Comparison of ENCODE assay signal across 9 cellular contexts in the genomic region with DNA sequence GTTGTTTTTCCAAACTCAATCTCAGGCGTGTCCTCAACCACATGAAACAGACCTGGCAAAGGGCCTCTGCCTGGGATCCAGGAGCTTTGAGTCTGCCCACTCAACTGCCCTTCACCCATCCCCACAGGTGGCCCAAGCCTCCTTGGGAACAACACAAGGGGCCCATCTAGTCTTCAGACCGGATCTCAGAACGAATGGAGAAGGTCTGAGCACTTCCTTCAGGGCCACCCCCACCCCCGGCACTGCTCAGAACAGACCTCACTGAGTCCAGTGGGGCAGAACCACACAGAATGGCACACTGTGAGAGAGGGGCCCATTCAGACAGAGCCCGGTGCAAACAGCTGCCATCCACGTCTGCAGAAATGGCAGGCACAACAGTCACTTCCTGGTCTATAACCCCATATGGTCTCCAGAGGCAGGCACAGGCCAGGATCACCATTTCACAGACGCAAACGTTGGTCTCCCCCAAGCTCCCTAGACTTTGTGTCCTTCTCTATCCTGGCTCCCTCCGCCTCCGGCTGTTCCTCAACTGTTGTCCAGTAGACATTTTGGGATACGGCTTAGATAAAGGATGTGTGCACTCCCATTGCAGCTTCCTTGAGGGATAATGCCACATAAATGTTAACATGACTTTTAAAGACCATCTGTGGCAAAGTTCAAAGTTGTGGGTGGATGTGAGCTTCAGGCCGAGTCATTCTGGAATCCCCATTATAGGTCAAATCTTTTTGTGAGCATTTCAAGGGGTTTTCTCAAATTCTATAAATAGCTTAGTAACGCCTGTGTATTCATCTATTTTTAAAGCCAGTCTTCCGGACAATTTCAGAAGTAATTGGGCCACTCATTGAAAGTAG.
DNase-seq lines count a peak whose midpoint lies in the region; ATAC-seq and TF ChIP-seq lines count a peak whose summit lies in the region.
"Had no signal": no experiment of that assay in that cellular context is flagged by ENCODE, and none has a peak within 500 bp of the region (broad histone marks: within the 10 kb centered on the region; RNA-seq: fewer than 3 reads in every experiment).

No MANE protein-coding gene starts in this region.

- H3K4me1 ChIP-seq in mucosa of descending colon (ENCODE audit: low read depth) (peaks cover 10% of the 10 kb centered on the region), GM23338 (ENCODE audit: insufficient read depth) (no peaks in the 10 kb centered on the region)

- intact Hi-C loops in mucosa of descending colon (cut with DNase I, micrococcal nuclease) = no loop called here

- H3K36me3 Mint-ChIP-seq in activated T-cell treated with anti-CD3 and anti-CD28 coated beads, Interleukin-2, amount 50 U/mL, for 24 hours (ENCODE audit: low read depth) = no peaks in the 10 kb centered on the region
- peaks cover 3% of the 10 kb centered on the region; the same call in 2 of the 3 replicates for H3K36me3 Mint-ChIP-seq in GM23338 (ENCODE audit: low read depth)

- H3K4me3 ChIP-seq in mucosa of descending colon = no peak overlapping the region
- no peak overlapping the region for H3K4me3 ChIP-seq in GM23338
- H3K4me3 ChIP-seq: K562 had no signal

- no peaks in the 10 kb centered on the region for H3K9me3 Mint-ChIP-seq in activated T-cell treated with anti-CD3 and anti-CD28 coated beads, Interleukin-2, amount 50 U/mL, for 24 hours
- no peaks in the 10 kb centered on the region for H3K9me3 Mint-ChIP-seq in GM23338

- no peaks in the 10 kb centered on the region; the same call in 1 of the 2 replicates for H4K20me1 ChIP-seq in GM23338 (replicated peaks; ENCODE audit: insufficient read depth)

- no peak overlapping the region for H3K27ac ChIP-seq in GM23338 (ENCODE audit: low read depth)

- H3K36me3 ChIP-seq in mucosa of descending colon (ENCODE audit: low read depth) = no peaks in the 10 kb centered on the region
- no peaks in the 10 kb centered on the region for H3K36me3 ChIP-seq in GM23338 (ENCODE audit: insufficient read depth)

- H3F3A ChIP-seq in GM23338 (replicated peaks; ENCODE audit: low read depth) = no peaks in the 10 kb centered on the region

- ATAC-seq in GM18858 (IDR thresholded peaks at IDR 0.05; ENCODE audit: unreplicated experiment) (peak; percentile 35), HG02678 (IDR thresholded peaks at IDR 0.05; ENCODE audit: unreplicated experiment) (peak; percentile 55), mucosa of descending colon (peak; percentile 2), GM23338 (no peak)
- ATAC-seq: K562 had no signal

- peak overlapping the region; percentile 91 for H3K27ac Mint-ChIP-seq in activated T-cell treated with anti-CD3 and anti-CD28 coated beads, Interleukin-2, amount 50 U/mL, for 24 hours
- no peak overlapping the region for H3K27ac Mint-ChIP-seq in GM23338

- no peak overlapping the region for H2AFZ ChIP-seq in GM23338

- H3K9me2 ChIP-seq in GM23338 (ENCODE audit: insufficient read depth) = no peaks in the 10 kb centered on the region

- H3K4me2 ChIP-seq in GM23338 = no peak overlapping the region

- H3K4me3 Mint-ChIP-seq in activated T-cell treated with anti-CD3 and anti-CD28 coated beads, Interleukin-2, amount 50 U/mL, for 24 hours = peak overlapping the region; percentile 60
- no peak overlapping the region for H3K4me3 Mint-ChIP-seq in GM23338

- peaks cover 63% of the 10 kb centered on the region for H3K4me1 Mint-ChIP-seq in activated T-cell treated with anti-CD3 and anti-CD28 coated beads, Interleukin-2, amount 50 U/mL, for 24 hours (ENCODE audit: low read depth)
- H3K4me1 Mint-ChIP-seq in GM23338 = no peaks in the 10 kb centered on the region

- no peaks in the 10 kb centered on the region for H3K9me3 ChIP-seq in mucosa of descending colon

- TF ChIP-seq CTCF in mucosa of descending colon (IDR thresholded peaks at IDR 0.05) = no peak
- TF ChIP-seq CTCF in GM23338 (conservative IDR thresholded peaks at IDR 0.05; ENCODE audit: low read depth in 2 of 2) = no peak

- H3K27me3 Mint-ChIP-seq in activated T-cell treated with anti-CD3 and anti-CD28 coated beads, Interleukin-2, amount 50 U/mL, for 24 hours = no peaks in the 10 kb centered on the region
- peaks cover 4% of the 10 kb centered on the region for H3K27me3 Mint-ChIP-seq in GM23338 (ENCODE audit: insufficient read depth, low read depth, poor library complexity)

- H3K79me2 ChIP-seq in GM23338 (replicated peaks; ENCODE audit: insufficient read depth) = no peaks in the 10 kb centered on the region

- H3K27me3 ChIP-seq in GM23338 (ENCODE audit: insufficient read depth) = no peaks in the 10 kb centered on the region

- peak; percentile 55 for DNase-seq in activated T-cell treated with anti-CD3 and anti-CD28 coated beads, Interleukin-2, amount 50 U/mL, for 24 hours
- DNase-seq in mucosa of descending colon (peak in 1 of 3 donors; percentile 32), GM23338 (ENCODE audit: low spot score) (no peak), NCI-H2029 treated with DMSO at 0.1 percent for 48 hours (lab: John Stamatoyannopoulos, UW) (no peak), H4 (ENCODE audit: low spot score) (no peak)
- no peak for DNase-seq in stimulated activated CD4-positive, alpha-beta T cell treated with anti-CD3 and anti-CD28 coated beads, Interleukin-4, amount 100 ng/mL, for 24 hours

TF ChIP-seq in GM23338, 12 proteins besides CTCF, POLR2A, EP300 and RAD21 (continues in another document):
- TF ChIP-seq JUNB (IDR thresholded peaks at IDR 0.05; ENCODE audit: unreplicated experiment) (no peak), EZH2 (IDR thresholded peaks at IDR 0.05; ENCODE audit: low read depth, unreplicated experiment) (no peak), STAT1 (IDR thresholded peaks at IDR 0.05; ENCODE audit: unreplicated experiment) (no peak), POLR2AphosphoS5 (IDR thresholded peaks at IDR 0.05; ENCODE audit: low read depth) (no peak), CREB1 (CRISPR knock-in tag; IDR thresholded peaks at IDR 0.05; ENCODE audit: low read depth) (no peak), EZH2phosphoT487 (IDR thresholded peaks at IDR 0.05; ENCODE audit: unreplicated experiment) (no peak), NANOG (IDR thresholded peaks at IDR 0.05; ENCODE audit: borderline replicate concordance) (no peak), REST (IDR thresholded peaks at IDR 0.05; ENCODE audit: unreplicated experiment) (no peak), ZNF331 (CRISPR knock-in tag; IDR thresholded peaks at IDR 0.05; ENCODE audit: low read depth) (no peak), ZNF114 (CRISPR knock-in tag; IDR thresholded peaks at IDR 0.05) (no peak)
- TF ChIP-seq, protein P1, sequence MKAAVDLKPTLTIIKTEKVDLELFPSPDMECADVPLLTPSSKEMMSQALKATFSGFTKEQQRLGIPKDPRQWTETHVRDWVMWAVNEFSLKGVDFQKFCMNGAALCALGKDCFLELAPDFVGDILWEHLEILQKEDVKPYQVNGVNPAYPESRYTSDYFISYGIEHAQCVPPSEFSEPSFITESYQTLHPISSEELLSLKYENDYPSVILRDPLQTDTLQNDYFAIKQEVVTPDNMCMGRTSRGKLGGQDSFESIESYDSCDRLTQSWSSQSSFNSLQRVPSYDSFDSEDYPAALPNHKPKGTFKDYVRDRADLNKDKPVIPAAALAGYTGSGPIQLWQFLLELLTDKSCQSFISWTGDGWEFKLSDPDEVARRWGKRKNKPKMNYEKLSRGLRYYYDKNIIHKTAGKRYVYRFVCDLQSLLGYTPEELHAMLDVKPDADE (IDR thresholded peaks at IDR 0.05) = no peak
